Comparison of ENCODE assay signal across 8 cellular contexts in genomic region chr5:131747180-131748105, GRCh38. TPM values are rescaled to one million over a fixed set of nuclear protein-coding genes. Genes with fewer than 3 reads are reported as not detected.
DNase-seq lines count a peak whose midpoint lies in the region; ATAC-seq lines count a peak whose summit lies in the region.

No MANE protein-coding gene starts in this region.

- DNase-seq in Caki2 (ENCODE audit: low read depth) = peak; percentile 9
- peak; percentile 26 for DNase-seq in LHCN-M2 (ENCODE audit: low read depth)
- no peak for DNase-seq in effector memory CD8-positive, alpha-beta T cell
- no peak for DNase-seq in activated effector memory CD4-positive, alpha-beta T cell treated with Interleukin-2 at 50 U/mL for 16 hours
- DNase-seq in NCI-H1436 treated with DMSO at 0.1 percent for 48 hours (lab: John Stamatoyannopoulos, UW) = no peak
- no peak for DNase-seq in ureter (ENCODE audit: low spot score)

- no peaks in the 10 kb centered on the region for H3K27me3 Mint-ChIP-seq in effector memory CD8-positive, alpha-beta T cell

- H3K27ac Mint-ChIP-seq in effector memory CD8-positive, alpha-beta T cell = peak overlapping the region; percentile 2 to 55

- H3K36me3 Mint-ChIP-seq in effector memory CD8-positive, alpha-beta T cell (ENCODE audit: insufficient read depth) = peaks cover 4% of the 10 kb centered on the region

- H3K4me3 Mint-ChIP-seq in effector memory CD8-positive, alpha-beta T cell = peak overlapping the region; percentile 0 to 22

- in situ Hi-C loops in Caki2 (cut with HindIII; ENCODE audit: low pct_unique_long_range_greater_than_20kb, low sequenced_read_pairs) = no loop called here

- peaks cover 18 to 36% of the 10 kb centered on the region in 2 donors for H3K4me1 Mint-ChIP-seq in effector memory CD8-positive, alpha-beta T cell (ENCODE audit: low read depth in 2 of 2)

- ATAC-seq in GM21529 (IDR thresholded peaks at IDR 0.05; ENCODE audit: unreplicated experiment) (peak; percentile 82), HG02571 (IDR thresholded peaks at IDR 0.05; ENCODE audit: unreplicated experiment) (no peak)
- peak; percentile 76 for ATAC-seq in effector memory CD8-positive, alpha-beta T cell (replicated peaks)

- H3K9me3 Mint-ChIP-seq in effector memory CD8-positive, alpha-beta T cell = no peaks in the 10 kb centered on the region

RNA-seq across cellular contexts. Expression of gene FNIP1, which starts 49.4 kb away (rescaled TPM):
- total RNA-seq in Caki2 (2014; rRNA removed; shearing (Covaris generic); ENCODE audit: low replicate concordance) = 12.6 and 16.0 TPM in 2 replicates
- 46.8 and 55.4 TPM in 2 replicates for total RNA-seq in LHCN-M2 (2014; rRNA removed)
- 6.5 TPM for polyA plus RNA-seq in LHCN-M2 (2012)
- total RNA-seq in ureter = 34.4 TPM

Comparison
In these comparisons a context has a peak if more than half of its experiments do, and no peak if none do; other contexts are left out.
1. DNase-seq: peak in Caki2 (single experiment) and LHCN-M2 (single experiment); none in effector memory CD8-positive, alpha-beta T cell (0 of 3), activated effector memory CD4-positive, alpha-beta T cell treated with Interleukin-2 at 50 U/mL for 16 hours (single experiment), NCI-H1436 treated with DMSO at 0.1 percent for 48 hours (single experiment) and ureter (single experiment).